ENCODE assay signal across 12 cellular contexts in genomic region chr5:102591650-102592049, GRCh38.
A peak's percentile ranks its signal among the peaks of the same experiment; 100 is the strongest.
DNase-seq lines count a peak whose midpoint lies in the region; ATAC-seq and TF ChIP-seq lines count a peak whose summit lies in the region.
"Had no signal": no experiment of that assay in that cellular context is flagged by ENCODE, and none has a peak within 500 bp of the region (broad histone marks: within the 10 kb centered on the region; RNA-seq: fewer than 3 reads in every experiment).

No MANE protein-coding gene starts in this region.

- H3K4me1 Mint-ChIP-seq in stimulated activated naive CD8-positive, alpha-beta T cell treated with anti-CD3 and anti-CD28 coated beads, Interleukin-15, amount 100 ng/mL, for 72 hours = peaks cover 23% of the 10 kb centered on the region

- H3K27ac Mint-ChIP-seq in stimulated activated naive CD8-positive, alpha-beta T cell treated with anti-CD3 and anti-CD28 coated beads, Interleukin-15, amount 100 ng/mL, for 72 hours = no peak overlapping the region
- H3K27ac Mint-ChIP-seq: WTC11 had no signal

- no peak for TF ChIP-seq CTCF in brain microvascular endothelial cell (IDR thresholded peaks at IDR 0.05; ENCODE audit: low read depth, low read length, missing control alignments)
- TF ChIP-seq CTCF in BE2C (IDR thresholded peaks at IDR 0.05; ENCODE audit: low read depth, low read length) = no peak

- ATAC-seq in GM21619 (IDR thresholded peaks at IDR 0.05; ENCODE audit: unreplicated experiment) (peak; percentile 84), HG03108 (IDR thresholded peaks at IDR 0.05; ENCODE audit: unreplicated experiment) (peak; percentile 75)
- ATAC-seq in stimulated activated naive CD8-positive, alpha-beta T cell treated with anti-CD3 and anti-CD28 coated beads, Interleukin-15, amount 100 ng/mL, for 72 hours = peak; percentile 96
- ATAC-seq: HCT116, WTC11 had no signal

- no peaks in the 10 kb centered on the region for H3K27me3 ChIP-seq in brain microvascular endothelial cell (replicated peaks)
- no peaks in the 10 kb centered on the region for H3K27me3 ChIP-seq in BE2C

- peaks cover 6 to 10% of the 10 kb centered on the region in 2 donors for H3K9me3 Mint-ChIP-seq in stimulated activated naive CD8-positive, alpha-beta T cell treated with anti-CD3 and anti-CD28 coated beads, Interleukin-15, amount 100 ng/mL, for 72 hours

- H3K4me3 Mint-ChIP-seq in stimulated activated naive CD8-positive, alpha-beta T cell treated with anti-CD3 and anti-CD28 coated beads, Interleukin-15, amount 100 ng/mL, for 72 hours = no peak overlapping the region
- H3K4me3 Mint-ChIP-seq: WTC11 had no signal

- no peak overlapping the region for H3K27ac ChIP-seq in brain microvascular endothelial cell

- peaks cover 7% of the 10 kb centered on the region for H3K27me3 Mint-ChIP-seq in stimulated activated naive CD8-positive, alpha-beta T cell treated with anti-CD3 and anti-CD28 coated beads, Interleukin-15, amount 100 ng/mL, for 72 hours

- H3K36me3 ChIP-seq in brain microvascular endothelial cell (replicated peaks) = no peaks in the 10 kb centered on the region
- no peaks in the 10 kb centered on the region for H3K36me3 ChIP-seq in BE2C

- no peaks in the 10 kb centered on the region for H3K9me3 ChIP-seq in BE2C

- DNase-seq in stimulated activated CD4-positive, alpha-beta T cell treated with anti-CD3 and anti-CD28 coated beads, Interleukin-4, amount 100 ng/mL, for 24 hours = peak; percentile 3
- DNase-seq in stimulated activated CD4-positive, alpha-beta T cell treated with anti-CD3 and anti-CD28 coated beads, Interleukin-1b, Interleukin-23, amount 100 ng/mL, for 48 hours = no peak
- DNase-seq in stimulated activated naive CD8-positive, alpha-beta T cell treated with anti-CD3 and anti-CD28 coated beads, Interleukin-15, amount 100 ng/mL, for 72 hours = peak in 1 of 2 donors; percentile 11
- DNase-seq in SIG-M5 treated with dmso at 0.1 percent for 504 hours (lab: John Stamatoyannopoulos, UW; ENCODE audit: unreplicated experiment) = no peak
- no peak for DNase-seq in brain microvascular endothelial cell
- DNase-seq in BE2C = no peak
- DNase-seq: activated naive CD4-positive, alpha-beta T cell; SHP77 treated with DMSO at 0.1 percent for 48 hours had no signal

- in situ Hi-C loops in brain microvascular endothelial cell (cut with HindIII; ENCODE audit: low pct_ligation_motif_present, low sequenced_read_pairs) = no loop called here

- H3K4me1 ChIP-seq in BE2C = peaks cover 7% of the 10 kb centered on the region; the same call in 1 of the 2 replicates

- H3K4me3 ChIP-seq in brain microvascular endothelial cell (ENCODE audit: low read depth, low read length) (no peak overlapping the region), BE2C (ENCODE audit: low read depth, low read length) (no peak overlapping the region)
